ENCODE assay signal across 19 cellular contexts in genomic region chr20:5215592-5216304, GRCh38.
DNase-seq lines count a peak whose midpoint lies in the region; ATAC-seq and TF ChIP-seq lines count a peak whose summit lies in the region.
"Had no signal": no experiment of that assay in that cellular context is flagged by ENCODE, and none has a peak within 500 bp of the region (broad histone marks: within the 10 kb centered on the region; RNA-seq: fewer than 3 reads in every experiment).

No MANE protein-coding gene starts in this region.

- DNase-seq in Right ventricle myocardium superior (no peak), right atrium auricular region (ENCODE audit: low spot score) (no peak), amniotic epithelial cell (ENCODE audit: low read depth) (peak; percentile 36), islet precursor cell (peak; percentile 36), superior temporal gyrus (ENCODE audit: extremely low spot score) (no peak), GDM1 (lab: John Stamatoyannopoulos, UW) (no peak), NCI-H774 (lab: John Stamatoyannopoulos, UW) (no peak), HEK293T (ENCODE audit: extremely low spot score) (no peak)
- DNase-seq: 8988T; activated CD4-positive, alpha-beta T cell treated with anti-CD3 and anti-CD28 coated beads for 48 hours; activated naive CD4-positive, alpha-beta T cell treated with anti-CD3 and anti-CD28 coated beads for 36 hours; activated T-cell treated with anti-CD3 and anti-CD28 coated beads for 4 hours; gastrocnemius medialis; GF-D8; NCI-H2107; SHP77; sigmoid colon; stimulated activated CD4-positive, alpha-beta T cell treated with anti-CD3 and anti-CD28 coated beads, Interleukin-2, amount 100 ng/mL, for 48 hours had no signal

- no peak for TF ChIP-seq CTCF in right atrium auricular region (IDR thresholded peaks at IDR 0.05)

- H3K9me3 ChIP-seq in right atrium auricular region: no peaks in the 10 kb centered on the region
- H3K9me3 ChIP-seq: gastrocnemius medialis, sigmoid colon had no signal

- no peaks in the 10 kb centered on the region for H3K27me3 ChIP-seq in right atrium auricular region
- H3K27me3 ChIP-seq: gastrocnemius medialis, neural progenitor cell, sigmoid colon had no signal

- POLR2A ChIA-PET in HEK293T (lab: Yijun Ruan, JAX): no interaction called here

- no peak overlapping the region for H3K4me3 ChIP-seq in right atrium auricular region
- H3K4me3 ChIP-seq: gastrocnemius medialis, neural progenitor cell, sigmoid colon had no signal

- peaks cover 11% of the 10 kb centered on the region for H3K36me3 ChIP-seq in right atrium auricular region
- H3K36me3 ChIP-seq: gastrocnemius medialis, neural progenitor cell had no signal

- H3K27ac ChIP-seq in right atrium auricular region: no peak overlapping the region
- H3K27ac ChIP-seq: gastrocnemius medialis, neural progenitor cell, sigmoid colon had no signal

- intact Hi-C loops in Right ventricle myocardium superior (cut with DNase I): no loop called here

- CTCF ChIA-PET in HEK293T (lab: Yijun Ruan, JAX): interaction anchor here (1.1 to 1.9 kb wide), 3 partner anchors 8 to 115 kb away, joined by 4 to 7 read pairs (median 6); no protein-coding TSS in a partner anchor

- H3K4me1 ChIP-seq in right atrium auricular region: peaks cover 0 to 21% of the 10 kb centered on the region in 2 donors
- H3K4me1 ChIP-seq: gastrocnemius medialis, neural progenitor cell, sigmoid colon had no signal

- ATAC-seq in Right ventricle myocardium superior (ENCODE audit: poor library complexity): peak; percentile 10

TF ChIP-seq in HEK293T, 16 proteins besides CTCF, POLR2A, EP300 and RAD21:
- TF ChIP-seq SP1 (IDR thresholded peaks at IDR 0.05) (no peak), L3MBTL2 (conservative IDR thresholded peaks at IDR 0.05) (no peak), FOXA1 (IDR thresholded peaks at IDR 0.05) (no peak), ARNT (IDR thresholded peaks at IDR 0.05) (no peak)
TF ChIP-seq in HEK293T: peak in this region for 0.

Comparison
In these comparisons a context has a peak if more than half of its experiments do, and no peak if none do; other contexts are left out.
1. DNase-seq: peak in amniotic epithelial cell (single experiment) and islet precursor cell (single experiment); none in Right ventricle myocardium superior (single experiment), right atrium auricular region (single experiment), superior temporal gyrus (single experiment), GDM1 (single experiment), NCI-H774 (single experiment) and HEK293T (single experiment).